In genomic region chr12:56151672-56152131, GRCh38 we compare ENCODE assay signal across 8 cellular contexts. TPM values are rescaled to one million over a fixed set of nuclear protein-coding genes. Genes with fewer than 3 reads are reported as not detected.
DNase-seq lines count a peak whose midpoint lies in the region; ATAC-seq and TF ChIP-seq lines count a peak whose summit lies in the region.

No MANE protein-coding gene starts in this region.

- intact Hi-C loops in HCT116 (cut with micrococcal nuclease): loop anchor here (2.0 kb wide), 1 partner anchor 23 kb away; the partner anchor contains the start of gene ESYT1
- intact Hi-C loops in activated B cell treated with CpG ODN at 0.5 μM for 24 hours (cut with micrococcal nuclease): loop anchor here (1.0 kb wide), 5 partner anchors 23 to 209 kb away; partner anchors contain the start of genes ESYT1, NABP2, PA2G4 and STAT2

- no peak overlapping the region for H2AFZ ChIP-seq in HCT116 (ENCODE audit: low read depth, low read length, poor library complexity, severe bottlenecking)

- TF ChIP-seq CTCF in GM10266 (IDR thresholded peaks at IDR 0.05; ENCODE audit: control insufficient read depth, insufficient read depth, low read depth, missing control alignments) (peak; percentile 3), HCT116 (IDR thresholded peaks at IDR 0.05 in 2 of 3, conservative IDR thresholded peaks at IDR 0.05 in 1 of 3; ENCODE audit: borderline replicate concordance in 1 of 3, insufficient read depth in 1 of 3, low read depth in 2 of 3, low read length in 2 of 3) (peak in 2 of 3 experiments; percentile 69 to 72; a peak in 4 of 6 replicates), activated B cell treated with CpG ODN at 0.5 μM for 24 hours (IDR thresholded peaks at IDR 0.05) (peak; percentile 22)

- peaks cover 14% of the 10 kb centered on the region for H3K36me3 Mint-ChIP-seq in activated B cell treated with CpG ODN at 0.5 μM for 24 hours (ENCODE audit: low read depth)
- no peaks in the 10 kb centered on the region for H3K36me3 Mint-ChIP-seq in memory B cell

- H3K27ac ChIP-seq in HCT116 (ENCODE audit: low read depth, low read length): peak overlapping the region; percentile 91

- TF ChIP-seq POLR2A in HCT116 (IDR thresholded peaks at IDR 0.05; ENCODE audit: borderline replicate concordance, extremely low read depth, insufficient read depth, insufficient read length): peak; percentile 5

- H3K27me3 Mint-ChIP-seq in activated B cell treated with CpG ODN at 0.5 μM for 24 hours (no peaks in the 10 kb centered on the region), memory B cell (no peaks in the 10 kb centered on the region)

- no peaks in the 10 kb centered on the region for H4K20me1 ChIP-seq in HCT116 (ENCODE audit: insufficient read depth)

- H3K79me2 ChIP-seq in HCT116 (ENCODE audit: insufficient read depth, low read length): no peaks in the 10 kb centered on the region; the same call in 1 of the 2 replicates

- CTCF ChIA-PET in HCT116 (lab: Charles Lee) (interaction anchor here (1.0 to 1.4 kb wide), 3 partner anchors 9 to 34 kb away, joined by 3 to 7 read pairs (median 6); partner anchors contain the start of genes ESYT1 and ZC3H10), activated B cell treated with CpG ODN at 0.5 μM for 24 hours (lab: Charles Lee) (interaction anchor here (0.9 to 1.6 kb wide), 4 partner anchors 10 to 38 kb away, joined by 4 to 7 read pairs (median 4); partner anchors contain the start of genes SMARCC2 and ZC3H10)

- no peak for TF ChIP-seq RAD21 in HCT116 (IDR thresholded peaks at IDR 0.05; ENCODE audit: low read depth)

- peak; percentile 45 for DNase-seq in GM10266 (ENCODE audit: extremely low spot score)
- DNase-seq in HCT116 (ENCODE audit: low read depth, low spot score): peak; percentile 44
- DNase-seq in NCI-H128 (lab: John Stamatoyannopoulos, UW; ENCODE audit: unreplicated experiment): peak; percentile 24
- peak; percentile 52 for DNase-seq in activated B cell treated with CpG ODN at 0.5 μM for 24 hours
- DNase-seq in cerebellar cortex (ENCODE audit: low spot score): peak; percentile 64
- peak; percentile 47 to 49 for DNase-seq in memory B cell (ENCODE audit: low spot score in 2 of 2)
- DNase-seq in stimulated activated CD8-positive, alpha-beta memory T cell treated with anti-CD3 and anti-CD28 coated beads, Interleukin-4, amount 100 ng/mL, for 4 hours (ENCODE audit: low read depth in 2 of 2, low spot score in 1 of 2): peak; percentile 24 to 28
- DNase-seq in A172 (ENCODE audit: low spot score): no peak

- H3K4me3 Mint-ChIP-seq in activated B cell treated with CpG ODN at 0.5 μM for 24 hours (peak overlapping the region; percentile 93), memory B cell (peak overlapping the region; percentile 96)

- no peaks in the 10 kb centered on the region for H3K27me3 ChIP-seq in HCT116 (ENCODE audit: insufficient read depth, low read length)

- H3K27ac Mint-ChIP-seq in activated B cell treated with CpG ODN at 0.5 μM for 24 hours: peak overlapping the region; percentile 99
- H3K27ac Mint-ChIP-seq in memory B cell: peak overlapping the region; percentile 83

- RAD21 ChIA-PET in HCT116 (lab: Charles Lee; ENCODE audit: low non-redundant PET in 1 of 2, low total read pairs in 2 of 2, uncharacterized antibody in 2 of 2, unreplicated experiment in 2 of 2): interaction anchor here in 1 of 2 experiments (1.3 kb wide), 1 partner anchor 24 kb away, joined by 3 read pairs; the partner anchor contains the start of gene ESYT1

- H3K9ac ChIP-seq in HCT116 (ENCODE audit: low read length): peak overlapping the region; percentile 80

- H3K9me3 ChIP-seq in HCT116 (ENCODE audit: control insufficient read depth in 1 of 2, insufficient read depth in 1 of 2, low read depth in 1 of 2, low read length in 2 of 2): no peaks in the 10 kb centered on the region

- no peaks in the 10 kb centered on the region; a peak in 1 of 4 replicates for H3K36me3 ChIP-seq in HCT116 (ENCODE audit: control insufficient read depth in 1 of 2, insufficient read depth in 2 of 2, low read length in 2 of 2)

- H3K9me3 Mint-ChIP-seq in activated B cell treated with CpG ODN at 0.5 μM for 24 hours (no peaks in the 10 kb centered on the region), memory B cell (no peaks in the 10 kb centered on the region)

- peaks cover 37% of the 10 kb centered on the region for H3K4me1 Mint-ChIP-seq in activated B cell treated with CpG ODN at 0.5 μM for 24 hours
- peaks cover 15% of the 10 kb centered on the region for H3K4me1 Mint-ChIP-seq in memory B cell

- H3K4me1 ChIP-seq in HCT116 (ENCODE audit: control insufficient read depth in 1 of 2, insufficient read depth in 2 of 2, low read length in 2 of 2): peaks cover 11 to 23% of the 10 kb centered on the region in 2 experiments

- BruUV-seq in HCT116 (replicated peaks; lab: Mats Ljungman, UMichigan): TSS peak; percentile 93

- H3K4me3 ChIP-seq in HCT116 (replicated peaks in 1 of 2; ENCODE audit: low read depth in 1 of 2, low read length in 2 of 2): peak overlapping the region; percentile 68 to 71

- H3K9me2 ChIP-seq in HCT116 (ENCODE audit: insufficient read depth): no peaks in the 10 kb centered on the region

- POLR2A ChIA-PET in HCT116 (lab: Charles Lee): interaction anchor here (1.0 to 1.9 kb wide), 4 partner anchors 24 to 47 kb away, joined by 3 to 18 read pairs (median 4); partner anchors contain the start of genes ESYT1, PA2G4 and SMARCC2
- POLR2A ChIA-PET in activated B cell treated with CpG ODN at 0.5 μM for 24 hours (lab: Charles Lee): interaction anchor here (0.6 to 3.4 kb wide), 25 partner anchors 10 to 507 kb away, joined by 3 to 80 read pairs (median 4); partner anchors contain the start of genes DNAJC14, ESYT1, GLS2 and PA2G4

- ATAC-seq in HCT116 (peak; percentile 82), activated B cell treated with CpG ODN at 0.5 μM for 24 hours (ENCODE audit: low read depth) (peak; percentile 64), memory B cell (ENCODE audit: low read depth) (peak; percentile 74)

- H3K4me2 ChIP-seq in HCT116 (ENCODE audit: low read length): peak overlapping the region; percentile 81

TF ChIP-seq in HCT116, 20 proteins besides CTCF, POLR2A, EP300 and RAD21:
- TF ChIP-seq EZH2 (IDR thresholded peaks at IDR 0.05) (no peak), YY1 (IDR thresholded peaks at IDR 0.05; ENCODE audit: extremely low read depth, insufficient replicate concordance, low read depth, low read length) (no peak), ZFX (IDR thresholded peaks at IDR 0.05) (peak; percentile 19; the same call in 1 of the 2 replicates), EGR1 (IDR thresholded peaks at IDR 0.05; ENCODE audit: low read depth) (no peak)

RNA-seq across cellular contexts. Expression of gene MYL6B, which starts 0.7 kb away (rescaled TPM):
- total RNA-seq in HCT116 (2021; ENCODE audit: unreplicated experiment) (94.3 TPM), activated B cell treated with CpG ODN at 0.5 μM for 24 hours (25.2 and 36.2 TPM in 2 replicates)
- polyA plus RNA-seq in HCT116 (2012): 92.6 and 103 TPM in 2 replicates
- total RNA-seq in A172 (2014; rRNA removed; shearing (Covaris generic)): 76.0 and 139 TPM in 2 replicates

RNA-seq across cellular contexts. Expression of gene MYL6, which starts 6.5 kb away (rescaled TPM):
- 554 TPM for total RNA-seq in HCT116 (2021; ENCODE audit: unreplicated experiment)
- 910 and 946 TPM in 2 replicates for polyA plus RNA-seq in HCT116 (2012)
- 921 and 1,059 TPM in 2 replicates for total RNA-seq in activated B cell treated with CpG ODN at 0.5 μM for 24 hours
- total RNA-seq in A172 (2014; rRNA removed; shearing (Covaris generic)): 2,063 and 2,222 TPM in 2 replicates

RNA-seq across cellular contexts. Expression of gene ESYT1, which starts 23.6 kb away (rescaled TPM):
- total RNA-seq in HCT116 (2021; ENCODE audit: unreplicated experiment) (80.9 TPM), activated B cell treated with CpG ODN at 0.5 μM for 24 hours (120 and 137 TPM in 2 replicates)
- 67.3 and 87.6 TPM in 2 replicates for polyA plus RNA-seq in HCT116 (2012)
- total RNA-seq in A172 (2014; rRNA removed; shearing (Covaris generic)): 119 and 164 TPM in 2 replicates

RNA-seq across cellular contexts. Expression of gene ZC3H10, which starts 33.6 kb away (rescaled TPM):
- total RNA-seq in HCT116 (2021; ENCODE audit: unreplicated experiment) (8.7 TPM), activated B cell treated with CpG ODN at 0.5 μM for 24 hours (15.4 and 17.1 TPM in 2 replicates)
- 3.6 and 3.7 TPM in 2 replicates for polyA plus RNA-seq in HCT116 (2012)
- 1.8 and 2.9 TPM in 2 replicates for total RNA-seq in A172 (2014; rRNA removed; shearing (Covaris generic))

RNA-seq across cellular contexts. Expression of gene RPL41, which starts 35.3 kb away (rescaled TPM):
- total RNA-seq in HCT116 (2021; ENCODE audit: unreplicated experiment) (4,327 TPM), activated B cell treated with CpG ODN at 0.5 μM for 24 hours (5,829 and 6,631 TPM in 2 replicates)
- 11,465 and 11,614 TPM in 2 replicates for polyA plus RNA-seq in HCT116 (2012)
- 1,898 and 3,438 TPM in 2 replicates for total RNA-seq in A172 (2014; rRNA removed; shearing (Covaris generic))

Comparison
In these comparisons a context has a peak if more than half of its experiments do, and no peak if none do; other contexts are left out.
1. CTCF ChIP-seq: peak in every context shown above with its lines; median percentile 70 in HCT116; 22 in activated B cell treated with CpG ODN at 0.5 μM for 24 hours; 3 in GM10266.